1 cellular context compared by ENCODE assay signal in genomic region chr1:39769502-39769901, GRCh38.
A peak's percentile ranks its signal among the peaks of the same experiment; 100 is the strongest.
TF ChIP-seq lines count a peak whose summit lies in the region.

No MANE protein-coding gene starts in this region.

TF ChIP-seq in H1, 55 proteins besides CTCF, POLR2A, EP300 and RAD21:
- TF ChIP-seq EZH2 (IDR thresholded peaks at IDR 0.05; ENCODE audit: low read depth, low read length, severe bottlenecking), result peak; percentile 4
TF ChIP-seq in H1: peak in this region for 1; not testable (repeated sequence) for 54.
